In the genomic region with DNA sequence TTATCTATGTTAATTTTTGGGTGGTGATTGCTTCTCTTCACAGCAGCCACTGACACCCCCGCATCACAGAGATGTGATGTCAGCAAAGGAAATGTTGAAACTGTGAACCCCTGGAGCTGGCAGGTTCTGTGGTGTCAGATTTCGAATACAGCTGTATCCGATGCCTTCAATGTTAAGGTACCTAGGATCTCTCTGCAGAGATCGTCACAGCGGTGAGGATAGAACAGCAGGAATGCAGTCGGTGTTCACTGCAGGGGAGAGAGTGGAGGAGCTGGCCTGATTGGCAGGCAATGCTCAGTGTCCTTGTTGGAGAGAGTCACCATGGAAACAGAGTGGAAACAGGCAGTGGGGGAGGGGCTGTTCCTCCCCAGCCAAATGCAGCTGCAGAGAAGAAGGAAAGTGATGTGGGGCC, we compare ENCODE assay signal across 20 cellular contexts.
A peak's percentile ranks its signal among the peaks of the same experiment; 100 is the strongest.
DNase-seq lines count a peak whose midpoint lies in the region; ATAC-seq and TF ChIP-seq lines count a peak whose summit lies in the region.
"Had no signal": no experiment of that assay in that cellular context is flagged by ENCODE, and none has a peak within 500 bp of the region (broad histone marks: within the 10 kb centered on the region; RNA-seq: fewer than 3 reads in every experiment).

No MANE protein-coding gene starts in this region.

- H3K27me3 Mint-ChIP-seq in osteocyte (ENCODE audit: unreplicated experiment): no peaks in the 10 kb centered on the region
- H3K27me3 Mint-ChIP-seq: activated CD4-positive, alpha-beta T cell treated with anti-CD3 and anti-CD28 coated beads, Interleukin-2, amount 10 ng/mL, durations not matched to agents 7 days and 5 days had no signal

- no peak for ATAC-seq in HG03135 (IDR thresholded peaks at IDR 0.05; ENCODE audit: unreplicated experiment)
- ATAC-seq: activated T-cell treated with anti-CD3 and anti-CD28 coated beads, Interleukin-2, amount 50 U/mL, for 4 hours; naive thymus-derived CD8-positive, alpha-beta T cell; Right ventricle myocardium inferior; stimulated activated effector memory CD8-positive, alpha-beta T cell treated with anti-CD3 and anti-CD28 coated beads, Interleukin-12 subunit alpha, Interleukin-12 subunit beta, amount 100 ng/mL, for 72 hours had no signal

- no peak for TF ChIP-seq POLR2A in spleen (IDR thresholded peaks at IDR 0.05)

- no peak overlapping the region for H3K4me3 Mint-ChIP-seq in osteocyte (ENCODE audit: unreplicated experiment)
- H3K4me3 Mint-ChIP-seq: activated CD4-positive, alpha-beta T cell treated with anti-CD3 and anti-CD28 coated beads, Interleukin-2, amount 10 ng/mL, durations not matched to agents 7 days and 5 days; activated T-cell treated with anti-CD3 and anti-CD28 coated beads, Interleukin-2, amount 50 U/mL, for 4 hours; HFFc6; naive thymus-derived CD8-positive, alpha-beta T cell; stimulated activated effector memory CD8-positive, alpha-beta T cell treated with anti-CD3 and anti-CD28 coated beads, Interleukin-12 subunit alpha, Interleukin-12 subunit beta, amount 100 ng/mL, for 72 hours had no signal

- TF ChIP-seq CTCF in osteocyte (IDR thresholded peaks at IDR 0.05): no peak
- TF ChIP-seq CTCF in spleen (IDR thresholded peaks at IDR 0.05 in 8 of 11, conservative IDR thresholded peaks at IDR 0.05 in 3 of 11): no peak

- DNase-seq in C1 segment of cervical spinal cord (lab: John Stamatoyannopoulos, UW) (peak in 11 of 14 donors; percentile 19 to 67 (median 60)), NCI-H748 (lab: John Stamatoyannopoulos, UW; ENCODE audit: unreplicated experiment) (peak; percentile 84), globus pallidus (ENCODE audit: low spot score) (peak; percentile 91), osteocyte (ENCODE audit: extremely low spot score, unreplicated experiment) (peak; percentile 67), ecto neural progenitor cell (ENCODE audit: low spot score) (no peak), spleen (no peak), SW480 (ENCODE audit: low spot score) (no peak)
- DNase-seq: activated CD4-positive, alpha-beta T cell treated with anti-CD3 and anti-CD28 coated beads, Interleukin-2, amount 10 ng/mL, durations not matched to agents 7 days and 5 days; activated T-cell treated with anti-CD3 and anti-CD28 coated beads, Interleukin-2, amount 50 U/mL, for 4 hours; erythroblast; HFFc6; Kasumi-1; left ventricle myocardium inferior; naive thymus-derived CD8-positive, alpha-beta T cell; NCI-H187 treated with DMSO at 0.1 percent for 48 hours; stimulated activated CD4-positive, alpha-beta T cell treated with anti-CD3 and anti-CD28 coated beads, Interleukin-4, amount 100 ng/mL, for 4 hours had no signal

- no peaks in the 10 kb centered on the region for H3K36me3 Mint-ChIP-seq in osteocyte (ENCODE audit: unreplicated experiment)
- H3K36me3 Mint-ChIP-seq: stimulated activated effector memory CD8-positive, alpha-beta T cell treated with anti-CD3 and anti-CD28 coated beads, Interleukin-12 subunit alpha, Interleukin-12 subunit beta, amount 100 ng/mL, for 72 hours had no signal

- no peak overlapping the region for H3K27ac ChIP-seq in spleen
- H3K27ac ChIP-seq: coronary artery, left ventricle myocardium inferior had no signal

- peaks cover 52% of the 10 kb centered on the region for H3K9me3 Mint-ChIP-seq in osteocyte (ENCODE audit: unreplicated experiment)

- peaks cover 0 to 84% (median 27%) of the 10 kb centered on the region in 8 donors for H3K9me3 ChIP-seq in spleen
- H3K9me3 ChIP-seq: left ventricle myocardium inferior had no signal

- H3K27me3 ChIP-seq in spleen (replicated peaks in 1 of 7): peaks cover 0 to 4% (median 0%) of the 10 kb centered on the region in 7 donors

- H3K27ac Mint-ChIP-seq in osteocyte (ENCODE audit: unreplicated experiment): no peak overlapping the region
- H3K27ac Mint-ChIP-seq: activated CD4-positive, alpha-beta T cell treated with anti-CD3 and anti-CD28 coated beads, Interleukin-2, amount 10 ng/mL, durations not matched to agents 7 days and 5 days; HFFc6; stimulated activated effector memory CD8-positive, alpha-beta T cell treated with anti-CD3 and anti-CD28 coated beads, Interleukin-12 subunit alpha, Interleukin-12 subunit beta, amount 100 ng/mL, for 72 hours had no signal

- H3K4me1 ChIP-seq in spleen: no peaks in the 10 kb centered on the region
- H3K4me1 ChIP-seq: left ventricle myocardium inferior had no signal

- H3K4me3 ChIP-seq in spleen: no peak overlapping the region
- H3K4me3 ChIP-seq: coronary artery, left ventricle myocardium inferior had no signal

- H3K4me1 Mint-ChIP-seq in osteocyte (ENCODE audit: unreplicated experiment): no peaks in the 10 kb centered on the region
- H3K4me1 Mint-ChIP-seq: activated CD4-positive, alpha-beta T cell treated with anti-CD3 and anti-CD28 coated beads, Interleukin-2, amount 10 ng/mL, durations not matched to agents 7 days and 5 days; naive thymus-derived CD8-positive, alpha-beta T cell; stimulated activated effector memory CD8-positive, alpha-beta T cell treated with anti-CD3 and anti-CD28 coated beads, Interleukin-12 subunit alpha, Interleukin-12 subunit beta, amount 100 ng/mL, for 72 hours had no signal

- H3K36me3 ChIP-seq in spleen: no peaks in the 10 kb centered on the region
- H3K36me3 ChIP-seq: left ventricle myocardium inferior had no signal

- intact Hi-C loops in spleen (cut with DNase I; ENCODE audit: low total_unique reads): no loop called here

- 12 to 31% (median 16%) methylated on average over 6 of the region's 6 CpGs for whole genome bisulfite sequencing in spleen, 5 donors

Comparison
In these comparisons a context has a peak if more than half of its experiments do, and no peak if none do; other contexts are left out.
1. DNase-seq: peak in C1 segment of cervical spinal cord (11 of 14), NCI-H748 (single experiment), globus pallidus (single experiment) and osteocyte (single experiment); none in ecto neural progenitor cell (single experiment), spleen (single experiment) and SW480 (single experiment).